14 cellular contexts compared by ENCODE assay signal in the genomic region with DNA sequence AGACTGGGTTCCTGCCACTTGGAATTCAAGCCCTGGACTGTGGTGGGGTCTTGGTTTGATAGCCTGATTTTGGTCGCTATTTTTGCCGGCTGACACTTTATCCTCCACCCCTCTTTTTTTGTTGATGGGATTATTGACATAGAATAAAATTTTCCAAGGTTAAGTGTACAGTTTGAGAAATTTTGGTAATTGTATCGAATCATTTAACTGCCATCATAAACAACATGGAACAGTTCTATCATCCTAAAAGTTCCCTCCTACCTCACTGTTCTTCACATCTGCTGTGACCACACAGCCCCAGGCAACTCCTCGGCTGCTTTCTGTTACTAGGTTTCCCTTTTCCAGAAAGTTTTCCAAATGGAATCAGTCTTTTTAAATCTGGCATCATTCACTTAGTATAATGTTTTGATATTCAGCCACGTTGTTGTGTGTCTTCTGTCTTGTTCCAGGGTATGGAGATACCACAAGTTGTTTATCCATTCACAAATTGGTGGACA. TPM values are rescaled to one million over a fixed set of nuclear protein-coding genes. Genes with fewer than 3 reads are reported as not detected.
DNase-seq lines count a peak whose midpoint lies in the region; ATAC-seq and TF ChIP-seq lines count a peak whose summit lies in the region.
"Had no signal": no experiment of that assay in that cellular context is flagged by ENCODE, and none has a peak within 500 bp of the region (broad histone marks: within the 10 kb centered on the region; RNA-seq: fewer than 3 reads in every experiment).

No MANE protein-coding gene starts in this region.

- no peak overlapping the region for H2AFZ ChIP-seq in GM23338

- H3K4me3 Mint-ChIP-seq in GM23338: peak overlapping the region; percentile 92
- no peak overlapping the region for H3K4me3 Mint-ChIP-seq in T-helper 2 cell treated with Interferon-gamma antibody and Interleukin-4, amounts not matched to agents 5 μg/mL and 100 μg/mL, for 36 hours

- TF ChIP-seq POLR2A in transverse colon (IDR thresholded peaks at IDR 0.05): no peak

- H3K36me3 ChIP-seq in GM23338 (ENCODE audit: insufficient read depth) (no peaks in the 10 kb centered on the region), transverse colon (no peaks in the 10 kb centered on the region)

- H3K4me1 ChIP-seq in GM23338 (ENCODE audit: insufficient read depth) (peaks cover 5% of the 10 kb centered on the region; the same call in 1 of the 2 replicates), transverse colon (peaks cover 0 to 13% (median 4%) of the 10 kb centered on the region in 4 donors)

- TF ChIP-seq CTCF in GM23338 (conservative IDR thresholded peaks at IDR 0.05; ENCODE audit: low read depth in 2 of 2) (no peak), RWPE1 (conservative IDR thresholded peaks at IDR 0.05; ENCODE audit: low read depth) (peak; percentile 39), retinal pigment epithelial cell (conservative IDR thresholded peaks at IDR 0.05; ENCODE audit: low read depth, low read length) (no peak), transverse colon (IDR thresholded peaks at IDR 0.05) (no peak)

- no peaks in the 10 kb centered on the region for H3K27me3 ChIP-seq in GM23338 (ENCODE audit: insufficient read depth)
- H3K27me3 ChIP-seq in transverse colon: peaks cover 68% of the 10 kb centered on the region

- TF ChIP-seq EP300 in transverse colon (IDR thresholded peaks at IDR 0.05; ENCODE audit: low read depth): no peak

- no peak overlapping the region for H3K4me2 ChIP-seq in GM23338

- H3K9me3 Mint-ChIP-seq in GM23338: no peaks in the 10 kb centered on the region
- H3K9me3 Mint-ChIP-seq in T-helper 2 cell treated with Interferon-gamma antibody and Interleukin-4, amounts not matched to agents 5 μg/mL and 100 μg/mL, for 36 hours: no peaks in the 10 kb centered on the region
- H3K9me3 Mint-ChIP-seq: CD8-positive, alpha-beta memory T cell; immature natural killer cell had no signal

- no peak for ATAC-seq in GM23338
- ATAC-seq in activated CD4-positive, CD25-positive, alpha-beta regulatory T cell treated with anti-CD3 and anti-CD28 coated beads, Interleukin-2, amount 50 U/mL, for 24 hours: no peak

- in situ Hi-C loops in transverse colon (cut with MboI; ENCODE audit: low pct_ligation_motif_present in 1 of 4, low pct_unique_long_range_greater_than_20kb in 1 of 4, low sequenced_read_pairs in 3 of 4): loop anchor here in 2 of 4 donors (10.0 to 25.0 kb wide), 2 partner anchors 504 to 512 kb away; no protein-coding TSS in a partner anchor

- H3K4me3 ChIP-seq in GM23338 (peak overlapping the region; percentile 88; the same call in 1 of the 2 replicates), iPS-11a (ENCODE audit: low read depth, low read length) (peak overlapping the region; percentile 87), retinal pigment epithelial cell (ENCODE audit: low read length) (peak overlapping the region; percentile 56), transverse colon (no peak overlapping the region)

- H3K27me3 Mint-ChIP-seq in GM23338 (ENCODE audit: insufficient read depth, low read depth, poor library complexity): peaks cover 9% of the 10 kb centered on the region
- peaks cover 69% of the 10 kb centered on the region for H3K27me3 Mint-ChIP-seq in T-helper 2 cell treated with Interferon-gamma antibody and Interleukin-4, amounts not matched to agents 5 μg/mL and 100 μg/mL, for 36 hours (ENCODE audit: low read depth)

- intact Hi-C loops in transverse colon (cut with DNase I; ENCODE audit: low total_unique reads): no loop called here

- DNase-seq in GM23338 (ENCODE audit: low spot score) (no peak), RWPE1 (ENCODE audit: low spot score) (no peak), retinal pigment epithelial cell (ENCODE audit: low read depth) (no peak), transverse colon (no peak)
- DNase-seq in T-helper 2 cell treated with Interferon-gamma antibody and Interleukin-4, amounts not matched to agents 5 μg/mL and 100 μg/mL, for 36 hours (ENCODE audit: low spot score): no peak
- DNase-seq: activated CD4-positive, alpha-beta T cell treated with anti-CD3 and anti-CD28 coated beads for 1 hour; activated T-cell treated with anti-CD3 and anti-CD28 coated beads for 4 hours; cortex of kidney; GF-D8; OCI-M1 had no signal

- H3K79me2 ChIP-seq in GM23338 (replicated peaks; ENCODE audit: insufficient read depth): no peaks in the 10 kb centered on the region

- no peak overlapping the region for H3K27ac Mint-ChIP-seq in GM23338
- no peak overlapping the region for H3K27ac Mint-ChIP-seq in T-helper 2 cell treated with Interferon-gamma antibody and Interleukin-4, amounts not matched to agents 5 μg/mL and 100 μg/mL, for 36 hours
- H3K27ac Mint-ChIP-seq: immature natural killer cell had no signal

- H3K36me3 Mint-ChIP-seq in GM23338 (ENCODE audit: low read depth): no peaks in the 10 kb centered on the region
- H3K36me3 Mint-ChIP-seq in T-helper 2 cell treated with Interferon-gamma antibody and Interleukin-4, amounts not matched to agents 5 μg/mL and 100 μg/mL, for 36 hours (ENCODE audit: low read depth): no peaks in the 10 kb centered on the region
- H3K36me3 Mint-ChIP-seq: CD8-positive, alpha-beta memory T cell; immature natural killer cell had no signal

- H3K9me3 ChIP-seq in transverse colon: no peaks in the 10 kb centered on the region

- H3F3A ChIP-seq in GM23338 (replicated peaks; ENCODE audit: low read depth): no peaks in the 10 kb centered on the region

- no peaks in the 10 kb centered on the region for H3K9me2 ChIP-seq in GM23338 (ENCODE audit: insufficient read depth)

- no peaks in the 10 kb centered on the region for H4K20me1 ChIP-seq in GM23338 (replicated peaks; ENCODE audit: insufficient read depth)

- H3K4me1 Mint-ChIP-seq in GM23338: peaks cover 8% of the 10 kb centered on the region; the same call in 2 of the 3 replicates
- peaks cover 14% of the 10 kb centered on the region for H3K4me1 Mint-ChIP-seq in T-helper 2 cell treated with Interferon-gamma antibody and Interleukin-4, amounts not matched to agents 5 μg/mL and 100 μg/mL, for 36 hours (ENCODE audit: low read depth)

- H3K27ac ChIP-seq in GM23338 (ENCODE audit: low read depth): no peak overlapping the region
- H3K27ac ChIP-seq in RWPE1: no peak overlapping the region
- H3K27ac ChIP-seq in transverse colon: no peak overlapping the region

- POLR2A ChIA-PET in RWPE1 (lab: Yijun Ruan, JAX; ENCODE audit: low non-redundant PET): no interaction called here

- 34 to 43% methylated on average over 4 to 5 of the region's 5 CpGs for WGBS in transverse colon (ENCODE audit: low coverage in 1 of 2), 2 donors

- CTCF ChIA-PET in RWPE1 (lab: Yijun Ruan, JAX): interaction anchor here (0.6 kb wide), 3 partner anchors 8 to 413 kb away, joined by 3 to 4 read pairs (median 3); no protein-coding TSS in a partner anchor

TF ChIP-seq in GM23338, 12 proteins besides CTCF, POLR2A, EP300 and RAD21 (continues in another document):
- TF ChIP-seq NANOG (IDR thresholded peaks at IDR 0.05; ENCODE audit: borderline replicate concordance): no peak
- TF ChIP-seq, protein P1, sequence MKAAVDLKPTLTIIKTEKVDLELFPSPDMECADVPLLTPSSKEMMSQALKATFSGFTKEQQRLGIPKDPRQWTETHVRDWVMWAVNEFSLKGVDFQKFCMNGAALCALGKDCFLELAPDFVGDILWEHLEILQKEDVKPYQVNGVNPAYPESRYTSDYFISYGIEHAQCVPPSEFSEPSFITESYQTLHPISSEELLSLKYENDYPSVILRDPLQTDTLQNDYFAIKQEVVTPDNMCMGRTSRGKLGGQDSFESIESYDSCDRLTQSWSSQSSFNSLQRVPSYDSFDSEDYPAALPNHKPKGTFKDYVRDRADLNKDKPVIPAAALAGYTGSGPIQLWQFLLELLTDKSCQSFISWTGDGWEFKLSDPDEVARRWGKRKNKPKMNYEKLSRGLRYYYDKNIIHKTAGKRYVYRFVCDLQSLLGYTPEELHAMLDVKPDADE (IDR thresholded peaks at IDR 0.05): no peak
- no peak for TF ChIP-seq POLR2AphosphoS5 (IDR thresholded peaks at IDR 0.05; ENCODE audit: low read depth)
- no peak for TF ChIP-seq EZH2 (IDR thresholded peaks at IDR 0.05; ENCODE audit: low read depth, unreplicated experiment)

RNA-seq across cellular contexts. Expression of gene STEAP1B, which starts 50.6 kb away (rescaled TPM):
- 13.9 and 16.5 TPM in 2 replicates for total RNA-seq in GM23338 (2014; rRNA removed; shearing (Covaris generic))
- 4.5 and 4.9 TPM in 2 replicates for polyA plus RNA-seq in GM23338 (2016; fragmentation: Nextera tagmentation; extraction: Ambion mirVana)
- 1 to 10 TPM in 1 of 4 donors, under 1 TPM in 1, not detected in 2; 0.64 to 3.7 TPM for total RNA-seq in transverse colon
- polyA plus RNA-seq: CD8-positive, alpha-beta memory T cell; immature natural killer cell had no signal

Comparison
In these comparisons a context has a peak if more than half of its experiments do, and no peak if none do; other contexts are left out.
1. H3K4me3 ChIP-seq: peak in GM23338 (single experiment), iPS-11a (single experiment) and retinal pigment epithelial cell (single experiment); none in transverse colon (0 of 4).